Comparison of ENCODE assay signal across 9 cellular contexts in genomic region chr6:31737315-31738047, GRCh38. TPM values are rescaled to one million over a fixed set of nuclear protein-coding genes. Genes with fewer than 3 reads are reported as not detected.
DNase-seq lines count a peak whose midpoint lies in the region; ATAC-seq, FAIRE-seq and TF ChIP-seq lines count a peak whose summit lies in the region.
"Had no signal": no experiment of that assay in that cellular context is flagged by ENCODE, and none has a peak within 500 bp of the region (broad histone marks: within the 10 kb centered on the region; RNA-seq: fewer than 3 reads in every experiment).

No MANE protein-coding gene starts in this region.

- H3K27me3 ChIP-seq in right lobe of liver = no peaks in the 10 kb centered on the region
- H3K27me3 ChIP-seq in upper lobe of right lung = no peaks in the 10 kb centered on the region

- peaks cover 48% of the 10 kb centered on the region for H3K36me3 Mint-ChIP-seq in activated naive CD8-positive, alpha-beta T cell treated with anti-CD3 and anti-CD28 coated beads for 36 hours

- FAIRE-seq in GM19239 (lab: Jason Lieb, UNC) = no peak

- no peaks in the 10 kb centered on the region for H3K27me3 Mint-ChIP-seq in activated naive CD8-positive, alpha-beta T cell treated with anti-CD3 and anti-CD28 coated beads for 36 hours

- H3K4me1 ChIP-seq in ES-I3 (ENCODE audit: insufficient read depth, low read length) = peaks cover 22% of the 10 kb centered on the region
- peaks cover 0 to 42% (median 5%) of the 10 kb centered on the region in 4 donors for H3K4me1 ChIP-seq in right lobe of liver
- peaks cover 49% of the 10 kb centered on the region for H3K4me1 ChIP-seq in upper lobe of right lung

- peak overlapping the region; percentile 93 for H3K4me3 Mint-ChIP-seq in activated naive CD8-positive, alpha-beta T cell treated with anti-CD3 and anti-CD28 coated beads for 36 hours

- TF ChIP-seq POLR2A in right lobe of liver (IDR thresholded peaks at IDR 0.05) = no peak

- peak overlapping the region; percentile 89 for H3K27ac Mint-ChIP-seq in activated naive CD8-positive, alpha-beta T cell treated with anti-CD3 and anti-CD28 coated beads for 36 hours

- no peaks in the 10 kb centered on the region for H3K9me3 Mint-ChIP-seq in activated naive CD8-positive, alpha-beta T cell treated with anti-CD3 and anti-CD28 coated beads for 36 hours

- H3K9me3 ChIP-seq in ES-I3 (ENCODE audit: control insufficient read depth, insufficient read depth, low read length) (no peaks in the 10 kb centered on the region), right lobe of liver (no peaks in the 10 kb centered on the region), upper lobe of right lung (no peaks in the 10 kb centered on the region)

- H3K36me3 ChIP-seq in ES-I3 (ENCODE audit: insufficient read depth, low read length) = peaks cover 21% of the 10 kb centered on the region
- H3K36me3 ChIP-seq in right lobe of liver = peaks cover 4 to 16% (median 11%) of the 10 kb centered on the region in 4 donors
- H3K36me3 ChIP-seq in upper lobe of right lung = peaks cover 22% of the 10 kb centered on the region

- peak overlapping the region; percentile 100; the same call in 1 of the 2 replicates for H3K9ac ChIP-seq in ES-I3 (ENCODE audit: low read depth, low read length)

- DNase-seq in NCI-H1417 treated with DMSO at 0.1 percent for 48 hours (lab: John Stamatoyannopoulos, UW) = peak; percentile 7
- no peak for DNase-seq in activated naive CD8-positive, alpha-beta T cell treated with anti-CD3 and anti-CD28 coated beads for 36 hours
- DNase-seq in right lobe of liver = no peak
- no peak for DNase-seq in upper lobe of right lung
- DNase-seq in T-helper 9 cell = no peak
- DNase-seq in GM19239 (ENCODE audit: insufficient read length, low spot score) = no peak

- 24% methylated on average over 7 of the region's 7 CpGs for WGBS in right lobe of liver (ENCODE audit: insufficient coverage, low coverage, low lambda C conversion rate, missing lambda C conversion rate)

- peak overlapping the region; percentile 87 to 97 (median 93) for H3K27ac ChIP-seq in right lobe of liver
- peak overlapping the region; percentile 92 for H3K27ac ChIP-seq in upper lobe of right lung

- peaks cover 54% of the 10 kb centered on the region for H3K4me1 Mint-ChIP-seq in activated naive CD8-positive, alpha-beta T cell treated with anti-CD3 and anti-CD28 coated beads for 36 hours

- TF ChIP-seq CTCF in right lobe of liver (IDR thresholded peaks at IDR 0.05) (no peak), upper lobe of right lung (IDR thresholded peaks at IDR 0.05) (no peak)

- intact Hi-C loops in right lobe of liver (cut with DNase I) = no loop called here
- intact Hi-C loops in upper lobe of right lung (cut with DNase I) = no loop called here

- ATAC-seq in right lobe of liver (no peak), upper lobe of right lung (no peak), HG03139 (IDR thresholded peaks at IDR 0.05; ENCODE audit: unreplicated experiment) (no peak)

- H3K4me3 ChIP-seq in right lobe of liver (peak overlapping the region in 1 of 3 donors; percentile 74), upper lobe of right lung (peak overlapping the region; percentile 2)

RNA-seq across cellular contexts. Expression of gene CLIC1, which starts 1.2 kb away (rescaled TPM):
- total RNA-seq in activated naive CD8-positive, alpha-beta T cell treated with anti-CD3 and anti-CD28 coated beads for 36 hours = 100 to 1,000 TPM; 328 to 329 TPM
- total RNA-seq in right lobe of liver = 100 to 1,000 TPM in 1 of 6 experiments, 10 to 100 TPM in 5; 36.7 to 123 (median 62.0) TPM
- 286 TPM for total RNA-seq in upper lobe of right lung

RNA-seq across cellular contexts. Expression of gene MSH5, which starts 2.3 kb away (rescaled TPM):
- 10 to 100 TPM; 48.1 to 53.4 TPM for total RNA-seq in activated naive CD8-positive, alpha-beta T cell treated with anti-CD3 and anti-CD28 coated beads for 36 hours
- total RNA-seq in right lobe of liver (1 to 10 TPM; 3.2 to 8.5 (median 4.3) TPM), upper lobe of right lung (11.2 TPM)

RNA-seq across cellular contexts. Expression of gene DDAH2, which starts 8.4 kb away (rescaled TPM):
- 1 to 10 TPM; 3.5 to 3.8 TPM for total RNA-seq in activated naive CD8-positive, alpha-beta T cell treated with anti-CD3 and anti-CD28 coated beads for 36 hours
- total RNA-seq in right lobe of liver (10 to 100 TPM; 16.3 to 27.5 (median 19.1) TPM), upper lobe of right lung (71.2 TPM)

RNA-seq across cellular contexts. Expression of gene MPIG6B, which starts 14.3 kb away (rescaled TPM):
- under 1 TPM; 0.16 to 0.56 TPM for total RNA-seq in activated naive CD8-positive, alpha-beta T cell treated with anti-CD3 and anti-CD28 coated beads for 36 hours
- total RNA-seq in right lobe of liver = under 1 TPM in 2 of 6 experiments, not detected in 4; 0.33 to 0.56 TPM
- 1.1 TPM for total RNA-seq in upper lobe of right lung
- total RNA-seq: T-helper 1 cell treated with Interleukin-12 subunit alpha and Interleukin-12 subunit beta and Interleukin-4 antibody, amounts not matched to agents 30 ng/mL and 1 ng/mL, for 36 hours had no signal

RNA-seq across cellular contexts. Expression of gene LY6G6C, which starts 15.9 kb away (rescaled TPM):
- total RNA-seq in activated naive CD8-positive, alpha-beta T cell treated with anti-CD3 and anti-CD28 coated beads for 36 hours = not detected
- not detected for total RNA-seq in right lobe of liver
- total RNA-seq in upper lobe of right lung = not detected
- total RNA-seq: T-helper 1 cell treated with Interleukin-12 subunit alpha and Interleukin-12 subunit beta and Interleukin-4 antibody, amounts not matched to agents 30 ng/mL and 1 ng/mL, for 36 hours had no signal
